19 cellular contexts compared by ENCODE assay signal in the genomic region with DNA sequence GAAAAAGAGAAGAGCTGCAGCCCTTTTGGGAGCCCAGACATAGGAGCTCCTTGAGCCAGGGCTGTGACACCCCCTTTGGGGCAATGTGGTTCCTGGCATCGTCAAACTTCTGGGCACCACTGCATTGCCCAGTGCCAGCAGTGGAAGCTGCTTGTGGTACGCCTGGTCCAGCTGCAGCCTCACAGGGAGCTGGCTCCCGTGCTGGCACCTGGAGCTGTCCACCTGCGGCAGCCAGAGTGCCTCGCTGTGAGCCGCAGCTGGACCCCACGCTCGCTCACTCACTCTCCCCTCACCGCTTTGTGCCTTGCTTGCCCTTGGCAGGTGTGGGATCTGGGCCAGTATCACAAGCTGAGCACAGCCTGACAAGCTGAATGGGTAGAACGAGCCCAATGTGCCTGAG.
A peak's percentile ranks its signal among the peaks of the same experiment; 100 is the strongest.
DNase-seq lines count a peak whose midpoint lies in the region; ATAC-seq, FAIRE-seq and TF ChIP-seq lines count a peak whose summit lies in the region.
"Had no signal": no experiment of that assay in that cellular context is flagged by ENCODE, and none has a peak within 500 bp of the region (broad histone marks: within the 10 kb centered on the region; RNA-seq: fewer than 3 reads in every experiment).

No MANE protein-coding gene starts in this region.

- H4K91ac ChIP-seq in trophoblast cell (ENCODE audit: low read depth, low read length): no peak overlapping the region

- H2AFZ ChIP-seq in mammary epithelial cell (ENCODE audit: low read depth, low read length) (no peak overlapping the region), trophoblast cell (ENCODE audit: insufficient read depth, low read length, poor library complexity) (no peak overlapping the region), osteoblast (ENCODE audit: low read length) (no peak overlapping the region)
- H2AFZ ChIP-seq: GM23338 had no signal

- no peak overlapping the region for H3K4ac ChIP-seq in trophoblast cell (ENCODE audit: low read depth, low read length)

- H3K9me3 Mint-ChIP-seq in MCF 10A (ENCODE audit: unreplicated experiment): no peaks in the 10 kb centered on the region
- H3K9me3 Mint-ChIP-seq: GM23338, H9 had no signal

- H3K14ac ChIP-seq in trophoblast cell (ENCODE audit: low read length): no peak overlapping the region

- no peaks in the 10 kb centered on the region for H3K36me3 Mint-ChIP-seq in MCF 10A (ENCODE audit: insufficient read depth, unreplicated experiment)

- H2BK12ac ChIP-seq in trophoblast cell (ENCODE audit: low read length): no peak overlapping the region

- H3K4me2 ChIP-seq in mammary epithelial cell (ENCODE audit: insufficient read depth, low read depth, low read length) (no peak overlapping the region), trophoblast cell (ENCODE audit: low read length) (no peak overlapping the region), osteoblast (ENCODE audit: insufficient read depth, low read length) (no peak overlapping the region)
- H3K4me2 ChIP-seq: BLaER1 treated with 17β-estradiol and CSF1 and Interleukin-3, amounts not matched to agents 10 nM and 100 nM; GM23338 had no signal

- H4K20me1 ChIP-seq in mammary epithelial cell (ENCODE audit: insufficient read depth, low read length): no peaks in the 10 kb centered on the region
- H4K20me1 ChIP-seq in osteoblast (ENCODE audit: insufficient read depth, low read length): no peaks in the 10 kb centered on the region
- H4K20me1 ChIP-seq: BLaER1 treated with 17β-estradiol and CSF1 and Interleukin-3, amounts not matched to agents 10 nM and 100 nM had no signal

- H3K4me1 Mint-ChIP-seq in MCF 10A (ENCODE audit: insufficient read depth, unreplicated experiment): peaks cover 8% of the 10 kb centered on the region

- H3K79me2 ChIP-seq in mammary epithelial cell (ENCODE audit: insufficient read depth, low read length): no peaks in the 10 kb centered on the region
- H3K79me2 ChIP-seq in trophoblast cell (ENCODE audit: control insufficient read depth, insufficient read depth, low read length, poor library complexity): no peaks in the 10 kb centered on the region
- no peaks in the 10 kb centered on the region for H3K79me2 ChIP-seq in osteoblast (ENCODE audit: insufficient read depth, low read length)

- H3K79me1 ChIP-seq in trophoblast cell (ENCODE audit: low read length): no peaks in the 10 kb centered on the region

- no peak for FAIRE-seq in kidney (lab: Jason Lieb, UNC)
- FAIRE-seq: G401.6, GM12891 had no signal

- no peak for DNase-seq in MCF 10A (ENCODE audit: unreplicated experiment)
- no peak for DNase-seq in mammary epithelial cell
- peak; percentile 63 for DNase-seq in kidney
- DNase-seq in trophoblast cell: no peak
- no peak for DNase-seq in hypothalamus (lab: John Stamatoyannopoulos, UW)
- no peak for DNase-seq in osteoblast (ENCODE audit: insufficient read length, low spot score, missing footprints)
- DNase-seq: 8988T; Calu3; CD4-positive, alpha-beta T cell; DMS 273 treated with DMSO at 0.1 percent for 48 hours; DMS79 treated with DMSO at 0.1 percent for 48 hours; EL; H9 had no signal

- no peak overlapping the region for H3K27ac ChIP-seq in mammary epithelial cell (ENCODE audit: insufficient read depth, low read depth, low read length)
- H3K27ac ChIP-seq in kidney (ENCODE audit: low read depth in 2 of 2, low read length in 2 of 2): no peak overlapping the region
- no peak overlapping the region for H3K27ac ChIP-seq in trophoblast cell (ENCODE audit: low read depth, low read length)
- H3K27ac ChIP-seq in osteoblast (ENCODE audit: low read depth, low read length): no peak overlapping the region
- H3K27ac ChIP-seq: BLaER1 treated with 17β-estradiol and CSF1 and Interleukin-3, amounts not matched to agents 10 nM and 100 nM had no signal

- POLR2A ChIA-PET in MCF 10A (lab: Yijun Ruan, JAX): no interaction called here

- H3K27me3 ChIP-seq in mammary epithelial cell (ENCODE audit: insufficient read depth, low read length) (no peaks in the 10 kb centered on the region), trophoblast cell (ENCODE audit: insufficient read depth, low read length) (no peaks in the 10 kb centered on the region), osteoblast (ENCODE audit: insufficient read depth, low read length) (no peaks in the 10 kb centered on the region)
- H3K27me3 ChIP-seq: BLaER1 treated with 17β-estradiol and CSF1 and Interleukin-3, amounts not matched to agents 10 nM and 100 nM had no signal

- in situ Hi-C loops in mammary epithelial cell (cut with MboI; ENCODE audit: low sequenced_read_pairs in 2 of 2): no loop called here

- H3K4me3 ChIP-seq in mammary epithelial cell (replicated peaks in 1 of 3; ENCODE audit: insufficient read depth in 1 of 3, low read depth in 2 of 3, low read length in 3 of 3) (no peak overlapping the region), kidney (ENCODE audit: low read length in 2 of 2) (no peak overlapping the region), trophoblast cell (ENCODE audit: low read depth, low read length) (peak overlapping the region; percentile 40), osteoblast (ENCODE audit: insufficient read depth, low read length) (no peak overlapping the region)
- H3K4me3 ChIP-seq: BLaER1 treated with 17β-estradiol and CSF1 and Interleukin-3, amounts not matched to agents 10 nM and 100 nM; GM23338 had no signal

- H3K4me1 ChIP-seq in mammary epithelial cell (ENCODE audit: insufficient read depth, low read length) (no peaks in the 10 kb centered on the region), kidney (ENCODE audit: control insufficient read depth in 1 of 2, insufficient read depth in 1 of 2, low read depth in 1 of 2, low read length in 2 of 2) (no peaks in the 10 kb centered on the region), trophoblast cell (ENCODE audit: control insufficient read depth in 1 of 2, insufficient read depth in 2 of 2, low read length in 2 of 2) (no peaks in the 10 kb centered on the region), osteoblast (ENCODE audit: insufficient read depth, low read length) (no peaks in the 10 kb centered on the region)
- H3K4me1 ChIP-seq: BLaER1 treated with 17β-estradiol and CSF1 and Interleukin-3, amounts not matched to agents 10 nM and 100 nM had no signal

- no peak overlapping the region for H3K4me3 Mint-ChIP-seq in MCF 10A (ENCODE audit: unreplicated experiment)
- H3K4me3 Mint-ChIP-seq: CD4-positive, alpha-beta T cell; GM23338; H9 had no signal

- no peak overlapping the region for H2AK5ac ChIP-seq in trophoblast cell (ENCODE audit: low read length)

- CTCF ChIA-PET in MCF 10A (lab: Yijun Ruan, JAX): interaction anchor here (0.6 to 3.8 kb wide), 6 partner anchors 60 to 1189 kb away, joined by 3 to 62 read pairs (median 4); no protein-coding TSS in a partner anchor
- CTCF ChIA-PET in mammary epithelial cell (lab: Charles Lee; ENCODE audit: low non-redundant PET): no interaction called here

- WGBS in mammary epithelial cell (ENCODE audit: low coverage, missing lambda C conversion rate): 60% methylated on average over 8 of the region's 10 CpGs
- no CpG with 5 or more reads among the region's 10 CpGs for WGBS in trophoblast cell (ENCODE audit: extremely low coverage, insufficient coverage, insufficient read length)

- H3K9ac ChIP-seq in mammary epithelial cell (ENCODE audit: insufficient read depth, low read length) (no peak overlapping the region), kidney (ENCODE audit: low read length in 2 of 2) (no peak overlapping the region), trophoblast cell (ENCODE audit: low read length) (peak overlapping the region; percentile 63)
- H3K9ac ChIP-seq: BLaER1 treated with 17β-estradiol and CSF1 and Interleukin-3, amounts not matched to agents 10 nM and 100 nM had no signal

- TF ChIP-seq CTCF in MCF 10A (IDR thresholded peaks at IDR 0.05; ENCODE audit: unreplicated experiment) (no peak), mammary epithelial cell (conservative IDR thresholded peaks at IDR 0.05 in 1 of 2, IDR thresholded peaks at IDR 0.05 in 1 of 2; ENCODE audit: extremely low read depth in 1 of 2, insufficient read depth in 1 of 2, low read depth in 1 of 2, low read length in 2 of 2) (no peak), kidney (IDR thresholded peaks at IDR 0.05; ENCODE audit: borderline replicate concordance, extremely low read depth, insufficient read depth) (no peak), osteoblast (IDR thresholded peaks at IDR 0.05; ENCODE audit: extremely low read depth, low read depth, low read length) (no peak)

- no peak overlapping the region for H4K12ac ChIP-seq in trophoblast cell (ENCODE audit: low read depth, low read length)

- H3K18ac ChIP-seq in trophoblast cell (ENCODE audit: low read length): no peak overlapping the region

- H3K36me3 ChIP-seq in mammary epithelial cell (ENCODE audit: insufficient read depth, low read length) (no peaks in the 10 kb centered on the region), kidney (ENCODE audit: control insufficient read depth in 1 of 2, insufficient read depth in 2 of 2, low read length in 2 of 2) (no peaks in the 10 kb centered on the region), trophoblast cell (ENCODE audit: control insufficient read depth in 1 of 2, insufficient read depth in 2 of 2, low read length in 2 of 2) (no peaks in the 10 kb centered on the region), osteoblast (ENCODE audit: insufficient read depth, low read length) (no peaks in the 10 kb centered on the region)
- H3K36me3 ChIP-seq: BLaER1 treated with 17β-estradiol and CSF1 and Interleukin-3, amounts not matched to agents 10 nM and 100 nM had no signal

- H2BK5ac ChIP-seq in trophoblast cell (ENCODE audit: low read depth, low read length, poor library complexity): no peak overlapping the region

- H3K27ac Mint-ChIP-seq in MCF 10A (ENCODE audit: low read depth, unreplicated experiment): peak overlapping the region; percentile 60
- H3K27ac Mint-ChIP-seq: CD4-positive, alpha-beta T cell; GM23338; H9 had no signal

- H3K23ac ChIP-seq in trophoblast cell (ENCODE audit: low read length): no peak overlapping the region

- no peak overlapping the region for H2BK120ac ChIP-seq in trophoblast cell (ENCODE audit: insufficient read depth, low read length, poor library complexity)

- BruUV-seq in MCF 10A (replicated peaks; lab: Mats Ljungman, UMichigan) (no TSS peak), mammary epithelial cell (replicated peaks; lab: Mats Ljungman, UMichigan) (no TSS peak)

- H4K8ac ChIP-seq in trophoblast cell (ENCODE audit: low read depth, low read length): no peak overlapping the region

- dilution Hi-C loops in mammary epithelial cell (cut with HindIII; ENCODE audit: low sequenced_read_pairs): no loop called here

- intact Hi-C loops in MCF 10A (cut with micrococcal nuclease) (no loop called here), mammary epithelial cell (cut with micrococcal nuclease) (no loop called here), kidney (cut with DNase I) (no loop called here)

- no peak for ATAC-seq in GM19463 (IDR thresholded peaks at IDR 0.05; ENCODE audit: unreplicated experiment)
- ATAC-seq in HG02938 (IDR thresholded peaks at IDR 0.05; ENCODE audit: unreplicated experiment): no peak
- ATAC-seq: GM23338 had no signal

- H3K9me3 ChIP-seq in mammary epithelial cell (replicated peaks; ENCODE audit: insufficient read depth, low read length): peaks cover 19% of the 10 kb centered on the region
- no peaks in the 10 kb centered on the region for H3K9me3 ChIP-seq in kidney (ENCODE audit: control insufficient read depth in 1 of 2, low read length in 2 of 2)
- no peaks in the 10 kb centered on the region for H3K9me3 ChIP-seq in trophoblast cell (ENCODE audit: insufficient read depth, low read depth, low read length)
- H3K9me3 ChIP-seq in osteoblast (ENCODE audit: low read depth, low read length): no peaks in the 10 kb centered on the region
- H3K9me3 ChIP-seq: BLaER1 treated with 17β-estradiol and CSF1 and Interleukin-3, amounts not matched to agents 10 nM and 100 nM had no signal

- no peaks in the 10 kb centered on the region for H3K27me3 Mint-ChIP-seq in MCF 10A (ENCODE audit: insufficient read depth, unreplicated experiment)
- H3K27me3 Mint-ChIP-seq: CD4-positive, alpha-beta T cell had no signal
